Comparison of ENCODE assay signal across 8 cellular contexts in genomic region chr16:30787613-30788378, GRCh38. TPM values are rescaled to one million over a fixed set of nuclear protein-coding genes. Genes with fewer than 3 reads are reported as not detected.
A peak's percentile ranks its signal among the peaks of the same experiment; 100 is the strongest.
DNase-seq lines count a peak whose midpoint lies in the region; ATAC-seq and TF ChIP-seq lines count a peak whose summit lies in the region.

No MANE protein-coding gene starts in this region.

- TF ChIP-seq EP300 in neural cell (conservative IDR thresholded peaks at IDR 0.05; ENCODE audit: poor library complexity, severe bottlenecking): no peak

- POLR2A ChIA-PET in OCI-LY7 (lab: Charles Lee): no interaction called here

- H3K4me1 Mint-ChIP-seq in endothelial cell (ENCODE audit: unreplicated experiment): peaks cover 15% of the 10 kb centered on the region

- no peak for TF ChIP-seq CTCF in OCI-LY7 (conservative IDR thresholded peaks at IDR 0.05; ENCODE audit: low read length)
- no peak for TF ChIP-seq CTCF in endothelial cell (IDR thresholded peaks at IDR 0.05; ENCODE audit: unreplicated experiment)
- TF ChIP-seq CTCF in neural cell (IDR thresholded peaks at IDR 0.05; ENCODE audit: poor library complexity, severe bottlenecking): no peak

- peak overlapping the region; percentile 96 for H3K9ac ChIP-seq in BLaER1
- H3K9ac ChIP-seq in neural cell (ENCODE audit: low read length): peak overlapping the region; percentile 95

- H3K9me2 ChIP-seq in OCI-LY7 (ENCODE audit: insufficient read depth, low read length): no peaks in the 10 kb centered on the region
- no peaks in the 10 kb centered on the region for H3K9me2 ChIP-seq in neural cell (ENCODE audit: insufficient read depth, low read length)

- H3K9me3 Mint-ChIP-seq in endothelial cell (ENCODE audit: unreplicated experiment): no peaks in the 10 kb centered on the region

- no TSS peak for BruUV-seq in OCI-LY7 (replicated peaks; lab: Mats Ljungman, UMichigan)

- H3K79me2 ChIP-seq in OCI-LY7 (ENCODE audit: insufficient read depth, low read depth, low read length) (no peaks in the 10 kb centered on the region), neural cell (replicated peaks; ENCODE audit: insufficient read depth, low read length) (peaks cover 22% of the 10 kb centered on the region)

- peak overlapping the region; percentile 67 for H3K27ac Mint-ChIP-seq in endothelial cell (ENCODE audit: unreplicated experiment)

- CTCF ChIA-PET in OCI-LY7 (lab: Charles Lee; ENCODE audit: unreplicated experiment): no interaction called here

- H4K20me1 ChIP-seq in BLaER1 (peaks cover 27% of the 10 kb centered on the region), OCI-LY7 (ENCODE audit: insufficient read depth, low read length) (no peaks in the 10 kb centered on the region), neural cell (ENCODE audit: insufficient read depth) (no peaks in the 10 kb centered on the region)

- no peaks in the 10 kb centered on the region for H3K9me3 ChIP-seq in BLaER1
- no peaks in the 10 kb centered on the region for H3K9me3 ChIP-seq in OCI-LY7 (ENCODE audit: low read length)
- H3K9me3 ChIP-seq in neural cell (ENCODE audit: low read length): no peaks in the 10 kb centered on the region

- H3K27me3 ChIP-seq in BLaER1 (no peaks in the 10 kb centered on the region), neural cell (ENCODE audit: insufficient read depth, low read depth, low read length) (no peaks in the 10 kb centered on the region)

- no peak for ATAC-seq in HG02885 (IDR thresholded peaks at IDR 0.05; ENCODE audit: poor library complexity, unreplicated experiment)

- H3K4me2 ChIP-seq in BLaER1 (peak overlapping the region; percentile 99), OCI-LY7 (ENCODE audit: low read length) (peak overlapping the region; percentile 72; the same call in 1 of the 2 replicates), neural cell (ENCODE audit: low read length) (peak overlapping the region; percentile 88)

- no peak for TF ChIP-seq RAD21 in neural cell (conservative IDR thresholded peaks at IDR 0.05)

- peak overlapping the region; percentile 91 for H3K4me3 Mint-ChIP-seq in endothelial cell (ENCODE audit: unreplicated experiment)

- no peaks in the 10 kb centered on the region for H3F3A ChIP-seq in neural cell (ENCODE audit: insufficient read depth, low read length, poor library complexity, severe bottlenecking)

- H3K27ac ChIP-seq in BLaER1 (peak overlapping the region; percentile 96), OCI-LY7 (ENCODE audit: low read depth, low read length, poor library complexity, severe bottlenecking) (no peak overlapping the region), neural cell (ENCODE audit: low read length) (peak overlapping the region; percentile 87)

- H3K4me3 ChIP-seq in BLaER1: peak overlapping the region; percentile 95
- H3K4me3 ChIP-seq in OCI-LY7 (ENCODE audit: low read depth, low read length, poor library complexity, severe bottlenecking): peak overlapping the region; percentile 78
- peak overlapping the region; percentile 93 for H3K4me3 ChIP-seq in neural cell (ENCODE audit: low read length)

- intact Hi-C loops in OCI-LY7 (cut with micrococcal nuclease; ENCODE audit: unreplicated experiment): no loop called here

- H3K36me3 Mint-ChIP-seq in endothelial cell (ENCODE audit: low read depth, unreplicated experiment): peaks cover 13% of the 10 kb centered on the region

- H3K27me3 Mint-ChIP-seq in endothelial cell (ENCODE audit: unreplicated experiment): peaks cover 8% of the 10 kb centered on the region

- H3K4me1 ChIP-seq in BLaER1 (peaks cover 30% of the 10 kb centered on the region), OCI-LY7 (ENCODE audit: insufficient read depth, low read length, poor library complexity, severe bottlenecking) (peaks cover 10% of the 10 kb centered on the region)

- H2AFZ ChIP-seq in OCI-LY7 (ENCODE audit: low read length) (peak overlapping the region; percentile 46), neural cell (ENCODE audit: low read depth, low read length) (peak overlapping the region; percentile 96)

- DNase-seq in OCI-LY7 (ENCODE audit: low spot score) (no peak), endothelial cell (ENCODE audit: low spot score) (no peak), mesenteric fat pad (ENCODE audit: low spot score) (no peak), T-helper 2 cell (no peak), cerebellum (ENCODE audit: low spot score) (no peak)

- H3K36me3 ChIP-seq in BLaER1: peaks cover 26% of the 10 kb centered on the region
- H3K36me3 ChIP-seq in OCI-LY7 (ENCODE audit: insufficient read depth, low read length): no peaks in the 10 kb centered on the region
- no peaks in the 10 kb centered on the region for H3K36me3 ChIP-seq in neural cell (ENCODE audit: insufficient read depth, low read length)

TF ChIP-seq in neural cell, 6 proteins besides CTCF, POLR2A, EP300 and RAD21:
- TF ChIP-seq SMC3 (conservative IDR thresholded peaks at IDR 0.05; ENCODE audit: poor library complexity) (no peak), REST (IDR thresholded peaks at IDR 0.05; ENCODE audit: borderline replicate concordance) (no peak), EZH2 (IDR thresholded peaks at IDR 0.05; ENCODE audit: borderline replicate concordance, insufficient read depth, low read length, poor library complexity, severe bottlenecking) (no peak), MXI1 (conservative IDR thresholded peaks at IDR 0.05; ENCODE audit: poor library complexity, severe bottlenecking) (no peak)

RNA-seq across cellular contexts. Expression of gene ZNF629, which starts 0.8 kb away (rescaled TPM):
- total RNA-seq in OCI-LY7 (2014; rRNA removed; shearing (Covaris generic)): 1.9 and 2.5 TPM in 2 replicates
- total RNA-seq in OCI-LY7 (2022) (1.0 and 1.1 TPM in 2 replicates), endothelial cell (ENCODE audit: unreplicated experiment) (29.7 TPM), mesenteric fat pad (10.4 TPM), cerebellum (13.2 TPM)
- polyA plus RNA-seq in neural cell: 10.4 and 14.1 TPM in 2 replicates
- 29.5 and 31.7 TPM in 2 replicates for polyA minus RNA-seq in neural cell

RNA-seq across cellular contexts. Expression of gene RNF40, which starts 25.7 kb away (rescaled TPM):
- 54.8 and 70.5 TPM in 2 replicates for total RNA-seq in OCI-LY7 (2014; rRNA removed; shearing (Covaris generic))
- total RNA-seq in OCI-LY7 (2022) (108 and 120 TPM in 2 replicates), endothelial cell (ENCODE audit: unreplicated experiment) (108 TPM), mesenteric fat pad (97.5 TPM), cerebellum (71.0 TPM)
- polyA plus RNA-seq in neural cell: 85.2 and 94.4 TPM in 2 replicates
- 149 and 163 TPM in 2 replicates for polyA minus RNA-seq in neural cell

RNA-seq across cellular contexts. Expression of gene CFAP119, which starts 25.9 kb away (rescaled TPM):
- 20.7 and 27.4 TPM in 2 replicates for total RNA-seq in OCI-LY7 (2014; rRNA removed; shearing (Covaris generic))
- total RNA-seq in OCI-LY7 (2022) (25.0 and 27.4 TPM in 2 replicates), endothelial cell (ENCODE audit: unreplicated experiment) (5.2 TPM), mesenteric fat pad (2.2 TPM), cerebellum (5.2 TPM)
- 17.0 and 23.3 TPM in 2 replicates for polyA plus RNA-seq in neural cell
- 5.4 and 5.8 TPM in 2 replicates for polyA minus RNA-seq in neural cell

RNA-seq across cellular contexts. Expression of gene PHKG2, which starts 39.6 kb away (rescaled TPM):
- 37.6 and 40.5 TPM in 2 replicates for total RNA-seq in OCI-LY7 (2014; rRNA removed; shearing (Covaris generic))
- total RNA-seq in OCI-LY7 (2022): 41.9 and 46.5 TPM in 2 replicates
- total RNA-seq in endothelial cell (ENCODE audit: unreplicated experiment): 27.5 TPM
- 41.5 and 55.2 TPM in 2 replicates for polyA plus RNA-seq in neural cell
- polyA minus RNA-seq in neural cell: 13.9 and 14.4 TPM in 2 replicates
- 20.8 TPM for total RNA-seq in mesenteric fat pad
- total RNA-seq in cerebellum: 11.2 TPM
